11 cellular contexts compared by ENCODE assay signal in the genomic region with DNA sequence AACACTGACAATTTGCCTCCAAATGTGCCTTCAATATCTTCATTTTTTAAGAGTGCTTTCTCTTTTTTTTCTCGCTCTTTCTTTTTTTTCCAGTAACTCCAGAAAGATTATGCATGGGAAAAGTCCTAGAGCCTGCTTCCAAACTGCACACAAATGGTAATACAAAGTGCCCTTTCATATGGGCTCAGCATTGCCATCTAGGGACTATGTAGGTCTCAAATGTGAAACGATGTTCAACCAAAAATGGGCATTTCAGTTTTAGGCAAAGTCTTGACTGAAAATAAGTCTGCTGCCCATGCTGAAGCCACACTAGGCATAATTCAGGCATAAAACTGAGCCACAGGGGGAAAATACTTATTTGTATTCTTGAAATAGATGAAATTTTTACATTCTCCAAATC.
A peak's percentile ranks its signal among the peaks of the same experiment; 100 is the strongest.
DNase-seq lines count a peak whose midpoint lies in the region; ATAC-seq and TF ChIP-seq lines count a peak whose summit lies in the region.
"Had no signal": no experiment of that assay in that cellular context is flagged by ENCODE, and none has a peak within 500 bp of the region (broad histone marks: within the 10 kb centered on the region; RNA-seq: fewer than 3 reads in every experiment).

No MANE protein-coding gene starts in this region.

- no peaks in the 10 kb centered on the region for H3K27me3 ChIP-seq in muscle layer of duodenum (ENCODE audit: low read depth, low read length)

- H3K4me3 Mint-ChIP-seq in activated CD8-positive, alpha-beta memory T cell treated with anti-CD3 and anti-CD28 coated beads, Interleukin-2, amount 10 ng/mL, durations not matched to agents 7 days and 5 days = no peak overlapping the region
- no peak overlapping the region for H3K4me3 Mint-ChIP-seq in natural killer cell treated with Interleukin-12 subunit alpha and Interleukin-12 subunit beta and Interleukin-15 and Interleukin-18, amount 100 ng/mL, for 72 hours
- H3K4me3 Mint-ChIP-seq: activated CD8-positive, alpha-beta T cell treated with anti-CD3 and anti-CD28 coated beads for 36 hours had no signal

- H3K4me1 ChIP-seq in muscle layer of duodenum (ENCODE audit: control insufficient read depth in 1 of 2, insufficient read depth in 2 of 2, low read length in 2 of 2) = peaks cover 19 to 45% of the 10 kb centered on the region in 2 donors

- peaks cover 5% of the 10 kb centered on the region for H3K27me3 Mint-ChIP-seq in activated CD8-positive, alpha-beta memory T cell treated with anti-CD3 and anti-CD28 coated beads, Interleukin-2, amount 10 ng/mL, durations not matched to agents 7 days and 5 days
- peaks cover 7 to 8% of the 10 kb centered on the region in 2 donors for H3K27me3 Mint-ChIP-seq in natural killer cell treated with Interleukin-12 subunit alpha and Interleukin-12 subunit beta and Interleukin-15 and Interleukin-18, amount 100 ng/mL, for 72 hours

- no peaks in the 10 kb centered on the region for H3K36me3 Mint-ChIP-seq in activated CD8-positive, alpha-beta memory T cell treated with anti-CD3 and anti-CD28 coated beads, Interleukin-2, amount 10 ng/mL, durations not matched to agents 7 days and 5 days
- H3K36me3 Mint-ChIP-seq in natural killer cell treated with Interleukin-12 subunit alpha and Interleukin-12 subunit beta and Interleukin-15 and Interleukin-18, amount 100 ng/mL, for 72 hours = no peaks in the 10 kb centered on the region

- no peak overlapping the region for H3K27ac Mint-ChIP-seq in activated CD8-positive, alpha-beta memory T cell treated with anti-CD3 and anti-CD28 coated beads, Interleukin-2, amount 10 ng/mL, durations not matched to agents 7 days and 5 days
- H3K27ac Mint-ChIP-seq in natural killer cell treated with Interleukin-12 subunit alpha and Interleukin-12 subunit beta and Interleukin-15 and Interleukin-18, amount 100 ng/mL, for 72 hours = no peak overlapping the region
- H3K27ac Mint-ChIP-seq: activated CD8-positive, alpha-beta T cell treated with anti-CD3 and anti-CD28 coated beads for 36 hours had no signal

- TF ChIP-seq CTCF in C4-2B (conservative IDR thresholded peaks at IDR 0.05) = peak; percentile 31

- H3K4me3 ChIP-seq in muscle layer of duodenum (ENCODE audit: low read depth in 1 of 2, low read length in 2 of 2) = peak overlapping the region in 1 of 2 donors; percentile 4

- ATAC-seq in activated CD8-positive, alpha-beta memory T cell treated with anti-CD3 and anti-CD28 coated beads, Interleukin-2, amount 10 ng/mL, durations not matched to agents 7 days and 5 days = no peak
- no peak for ATAC-seq in natural killer cell treated with Interleukin-12 subunit alpha and Interleukin-12 subunit beta and Interleukin-15 and Interleukin-18, amount 100 ng/mL, for 72 hours
- ATAC-seq: activated CD8-positive, alpha-beta T cell treated with anti-CD3 and anti-CD28 coated beads for 36 hours had no signal

- CTCF ChIA-PET in activated CD8-positive, alpha-beta memory T cell treated with anti-CD3 and anti-CD28 coated beads, Interleukin-2, amount 10 ng/mL, durations not matched to agents 7 days and 5 days (lab: Charles Lee) = interaction anchor here (0.6 kb wide), 1 partner anchor 717 kb away, joined by 3 read pairs; no protein-coding TSS in a partner anchor

- no peaks in the 10 kb centered on the region for H3K9me3 ChIP-seq in muscle layer of duodenum (ENCODE audit: control insufficient read depth in 1 of 2, low read length in 2 of 2)

- no peak overlapping the region for H3K27ac ChIP-seq in C4-2B
- peak overlapping the region; percentile 40 for H3K27ac ChIP-seq in muscle layer of duodenum (ENCODE audit: low read length)

- peak; percentile 28 for DNase-seq in NAMALWA (ENCODE audit: low spot score)
- peak; percentile 16 for DNase-seq in cerebellar cortex (ENCODE audit: low spot score)
- DNase-seq in 8988T = no peak
- DNase-seq in activated CD8-positive, alpha-beta memory T cell treated with anti-CD3 and anti-CD28 coated beads, Interleukin-2, amount 10 ng/mL, durations not matched to agents 7 days and 5 days = no peak
- no peak for DNase-seq in NCI-H2171 treated with DMSO at 0.1 percent for 48 hours (lab: John Stamatoyannopoulos, UW)
- DNase-seq in natural killer cell treated with Interleukin-12 subunit alpha and Interleukin-12 subunit beta and Interleukin-15 and Interleukin-18, amount 100 ng/mL, for 72 hours (ENCODE audit: low spot score) = no peak
- DNase-seq: activated CD8-positive, alpha-beta T cell treated with anti-CD3 and anti-CD28 coated beads for 36 hours; effector CD8-positive, alpha-beta T cell; NCI-H2227 treated with DMSO at 0.1 percent for 48 hours had no signal

- no peaks in the 10 kb centered on the region for H3K4me1 Mint-ChIP-seq in activated CD8-positive, alpha-beta memory T cell treated with anti-CD3 and anti-CD28 coated beads, Interleukin-2, amount 10 ng/mL, durations not matched to agents 7 days and 5 days
- H3K4me1 Mint-ChIP-seq in natural killer cell treated with Interleukin-12 subunit alpha and Interleukin-12 subunit beta and Interleukin-15 and Interleukin-18, amount 100 ng/mL, for 72 hours (ENCODE audit: low read depth in 2 of 2) = no peaks in the 10 kb centered on the region

- no peaks in the 10 kb centered on the region for H3K36me3 ChIP-seq in muscle layer of duodenum (ENCODE audit: control insufficient read depth in 1 of 2, insufficient read depth in 2 of 2, low read length in 2 of 2)

- no peaks in the 10 kb centered on the region for H3K9me3 Mint-ChIP-seq in activated CD8-positive, alpha-beta memory T cell treated with anti-CD3 and anti-CD28 coated beads, Interleukin-2, amount 10 ng/mL, durations not matched to agents 7 days and 5 days (ENCODE audit: low read depth)
- H3K9me3 Mint-ChIP-seq in natural killer cell treated with Interleukin-12 subunit alpha and Interleukin-12 subunit beta and Interleukin-15 and Interleukin-18, amount 100 ng/mL, for 72 hours = no peaks in the 10 kb centered on the region
- H3K9me3 Mint-ChIP-seq: activated CD8-positive, alpha-beta T cell treated with anti-CD3 and anti-CD28 coated beads for 36 hours had no signal

Comparison
In these comparisons a context has a peak if more than half of its experiments do, and no peak if none do; other contexts are left out.
1. DNase-seq: peak in NAMALWA (single experiment) and cerebellar cortex (single experiment); none in 8988T (single experiment), activated CD8-positive, alpha-beta memory T cell treated with anti-CD3 and anti-CD28 coated beads, Interleukin-2, amount 10 ng/mL, durations not matched to agents 7 days and 5 days (single experiment), NCI-H2171 treated with DMSO at 0.1 percent for 48 hours (single experiment) and natural killer cell treated with Interleukin-12 subunit alpha and Interleukin-12 subunit beta and Interleukin-15 and Interleukin-18, amount 100 ng/mL, for 72 hours (single experiment).